ENCODE assay signal across 20 cellular contexts in genomic region chr20:24098886-24099285, GRCh38.
DNase-seq lines count a peak whose midpoint lies in the region; ATAC-seq and TF ChIP-seq lines count a peak whose summit lies in the region.
"Had no signal": no experiment of that assay in that cellular context is flagged by ENCODE, and none has a peak within 500 bp of the region (broad histone marks: within the 10 kb centered on the region; RNA-seq: fewer than 3 reads in every experiment).

No MANE protein-coding gene starts in this region.

- no peak overlapping the region for H3K27ac ChIP-seq in RWPE2 (ENCODE audit: poor library complexity, severe bottlenecking)
- peak overlapping the region; percentile 29 for H3K27ac ChIP-seq in epithelial cell of prostate
- H3K27ac ChIP-seq: breast epithelium, SK-N-MC had no signal

- H3K27me3 ChIP-seq in RWPE2 (ENCODE audit: insufficient read depth, poor library complexity, severe bottlenecking) = no peaks in the 10 kb centered on the region
- H3K27me3 ChIP-seq: breast epithelium had no signal

- DNase-seq in AG10803 (ENCODE audit: low read depth) (peak; percentile 27), RWPE2 (ENCODE audit: low spot score) (no peak), epithelial cell of prostate (ENCODE audit: low read depth, low spot score) (peak; percentile 26), non-pigmented ciliary epithelial cell (ENCODE audit: low read depth) (peak; percentile 63), NCI-H187 treated with DMSO at 0.1 percent for 48 hours (lab: John Stamatoyannopoulos, UW) (no peak), T-helper 17 cell (no peak), NCI-H1417 (lab: John Stamatoyannopoulos, UW) (no peak)
- DNase-seq: activated CD4-positive, alpha-beta T cell treated with anti-CD3 and anti-CD28 coated beads, Interleukin-2, amount 10 ng/mL, durations not matched to agents 24 days and 14 days; activated naive CD4-positive, alpha-beta T cell treated with anti-CD3 and anti-CD28 coated beads, Interleukin-2, amount 10 ng/mL, durations not matched to agents 7 days and 5 days; activated T-cell treated with anti-CD3 and anti-CD28 coated beads for 4 hours; Caco-2; GDM1; NCI-H1694; NCI-H446 treated with DMSO at 0.1 percent for 48 hours; right cardiac atrium had no signal

- H3K4me1 ChIP-seq in RWPE2 (ENCODE audit: insufficient read depth, poor library complexity, severe bottlenecking) = peaks cover 20% of the 10 kb centered on the region
- H3K4me1 ChIP-seq: breast epithelium had no signal

- peaks cover 7% of the 10 kb centered on the region for H3K36me3 Mint-ChIP-seq in T-helper 17 cell (ENCODE audit: low read depth)
- H3K36me3 Mint-ChIP-seq: activated naive CD4-positive, alpha-beta T cell treated with anti-CD3 and anti-CD28 coated beads, Interleukin-2, amount 10 ng/mL, durations not matched to agents 7 days and 5 days; memory B cell had no signal

- H3K36me3 ChIP-seq in RWPE2 (ENCODE audit: low read depth) = no peaks in the 10 kb centered on the region
- H3K36me3 ChIP-seq: breast epithelium had no signal

- H3K4me1 Mint-ChIP-seq in T-helper 17 cell = peaks cover 10% of the 10 kb centered on the region

- ATAC-seq in RWPE2 (ENCODE audit: low read depth) = peak; percentile 58
- ATAC-seq in T-helper 17 cell = no peak
- ATAC-seq in GM19455 (IDR thresholded peaks at IDR 0.05; ENCODE audit: unreplicated experiment) = no peak
- ATAC-seq: right cardiac atrium had no signal

- H3K27me3 Mint-ChIP-seq in T-helper 17 cell = peaks cover 18% of the 10 kb centered on the region

- H3K4me3 ChIP-seq in AG10803 (ENCODE audit: low read length) = no peak overlapping the region
- no peak overlapping the region for H3K4me3 ChIP-seq in RWPE2 (ENCODE audit: severe bottlenecking)
- H3K4me3 ChIP-seq: breast epithelium, SK-N-MC had no signal

- H3K27ac Mint-ChIP-seq in T-helper 17 cell = no peak overlapping the region
- H3K27ac Mint-ChIP-seq: activated CD4-positive, alpha-beta T cell treated with anti-CD3 and anti-CD28 coated beads, Interleukin-2, amount 10 ng/mL, durations not matched to agents 24 days and 14 days; activated naive CD4-positive, alpha-beta T cell treated with anti-CD3 and anti-CD28 coated beads, Interleukin-2, amount 10 ng/mL, durations not matched to agents 7 days and 5 days; memory B cell had no signal

- H3K4me3 Mint-ChIP-seq in T-helper 17 cell = no peak overlapping the region
- H3K4me3 Mint-ChIP-seq: activated CD4-positive, alpha-beta T cell treated with anti-CD3 and anti-CD28 coated beads, Interleukin-2, amount 10 ng/mL, durations not matched to agents 24 days and 14 days; activated naive CD4-positive, alpha-beta T cell treated with anti-CD3 and anti-CD28 coated beads, Interleukin-2, amount 10 ng/mL, durations not matched to agents 7 days and 5 days; memory B cell; neural crest cell had no signal

- TF ChIP-seq CTCF in AG10803 (conservative IDR thresholded peaks at IDR 0.05; ENCODE audit: low read length) (no peak), RWPE2 (IDR thresholded peaks at IDR 0.05; ENCODE audit: poor library complexity, severe bottlenecking) (no peak)

- H3K9me3 ChIP-seq in RWPE2 (ENCODE audit: severe bottlenecking) = no peaks in the 10 kb centered on the region
- no peaks in the 10 kb centered on the region for H3K9me3 ChIP-seq in T-helper 17 cell (ENCODE audit: control insufficient read depth, low read length, poor library complexity, severe bottlenecking)
- H3K9me3 ChIP-seq: breast epithelium, Caco-2 had no signal

Comparison
In these comparisons a context has a peak if more than half of its experiments do, and no peak if none do; other contexts are left out.
1. DNase-seq: peak in AG10803 (single experiment), epithelial cell of prostate (single experiment) and non-pigmented ciliary epithelial cell (single experiment); none in RWPE2 (single experiment), NCI-H187 treated with DMSO at 0.1 percent for 48 hours (single experiment), T-helper 17 cell (0 of 3) and NCI-H1417 (0 of 3).